Comparison of ENCODE assay signal across 9 cellular contexts in genomic region chr16:89506113-89506504, GRCh38. TPM values are rescaled to one million over a fixed set of nuclear protein-coding genes. Genes with fewer than 3 reads are reported as not detected.
DNase-seq lines count a peak whose midpoint lies in the region; ATAC-seq, FAIRE-seq and TF ChIP-seq lines count a peak whose summit lies in the region.
"Had no signal": no experiment of that assay in that cellular context is flagged by ENCODE, and none has a peak within 500 bp of the region (broad histone marks: within the 10 kb centered on the region; RNA-seq: fewer than 3 reads in every experiment).

No MANE protein-coding gene starts in this region.

- H3K9me3 Mint-ChIP-seq in T-helper 1 cell treated with Interleukin-12 subunit alpha and Interleukin-12 subunit beta and Interleukin-4 antibody, amounts not matched to agents 30 μg/mL and 1 μg/mL, for 36 hours: no peaks in the 10 kb centered on the region

- H2AFZ ChIP-seq in keratinocyte (ENCODE audit: control insufficient read depth, low read length): no peak overlapping the region

- no peaks in the 10 kb centered on the region for H3K27me3 Mint-ChIP-seq in T-helper 1 cell treated with Interleukin-12 subunit alpha and Interleukin-12 subunit beta and Interleukin-4 antibody, amounts not matched to agents 30 μg/mL and 1 μg/mL, for 36 hours (ENCODE audit: low read depth)

- H3K4me2 ChIP-seq in keratinocyte (ENCODE audit: control insufficient read depth, extremely low read depth, insufficient read depth, low read depth, low read length): peak overlapping the region; percentile 53

- FAIRE-seq in keratinocyte (lab: Jason Lieb, UNC): no peak

- peaks cover 18% of the 10 kb centered on the region for H3K4me1 Mint-ChIP-seq in T-helper 1 cell treated with Interleukin-12 subunit alpha and Interleukin-12 subunit beta and Interleukin-4 antibody, amounts not matched to agents 30 μg/mL and 1 μg/mL, for 36 hours (ENCODE audit: low read depth)

- H3K27ac ChIP-seq in keratinocyte (ENCODE audit: control insufficient read depth, insufficient read depth, low read length) (peak overlapping the region; percentile 70), thoracic aorta (peak overlapping the region in 1 of 2 donors; percentile 11)
- H3K27ac ChIP-seq: 22Rv1 had no signal

- H3K36me3 ChIP-seq in keratinocyte (ENCODE audit: control insufficient read depth in 2 of 2, extremely low read depth in 1 of 2, insufficient read depth in 2 of 2, low read length in 2 of 2) (peaks cover 6 to 10% of the 10 kb centered on the region in 2 experiments), thoracic aorta (peaks cover 6% of the 10 kb centered on the region)

- peaks cover 4% of the 10 kb centered on the region for H3K36me3 Mint-ChIP-seq in T-helper 1 cell treated with Interleukin-12 subunit alpha and Interleukin-12 subunit beta and Interleukin-4 antibody, amounts not matched to agents 30 μg/mL and 1 μg/mL, for 36 hours (ENCODE audit: low read depth)

- ATAC-seq in thoracic aorta (ENCODE audit: insufficient number of reproducible peaks, low FRiP score, low read depth): no peak
- no peak for ATAC-seq in HG02938 (IDR thresholded peaks at IDR 0.05; ENCODE audit: unreplicated experiment)
- ATAC-seq in HG02870 (IDR thresholded peaks at IDR 0.05; ENCODE audit: unreplicated experiment): no peak

- H4K20me1 ChIP-seq in keratinocyte (ENCODE audit: control insufficient read depth, extremely low read depth, insufficient read depth, low read length): no peaks in the 10 kb centered on the region

- DNase-seq in T-helper 1 cell (no peak), amniotic epithelial cell (ENCODE audit: low read depth) (peak; percentile 45), keratinocyte (ENCODE audit: low read depth, low spot score) (no peak), thoracic aorta (ENCODE audit: low spot score) (no peak), LoVo (ENCODE audit: low spot score) (no peak)

- dilution Hi-C loops in keratinocyte (cut with MboI; ENCODE audit: extremely low pct_ligation_motif_present, low sequenced_read_pairs): no loop called here

- H3K9me1 ChIP-seq in keratinocyte (ENCODE audit: control insufficient read depth, extremely low read depth, insufficient read depth, low read length): no peaks in the 10 kb centered on the region

- H3K27me3 ChIP-seq in keratinocyte (ENCODE audit: control insufficient read depth, extremely low read depth, insufficient read depth, low read length) (no peaks in the 10 kb centered on the region), thoracic aorta (replicated peaks; ENCODE audit: insufficient read depth) (no peaks in the 10 kb centered on the region)

- no peak overlapping the region for H3K4me3 ChIP-seq in keratinocyte (ENCODE audit: control insufficient read depth in 2 of 3, extremely low read depth in 1 of 3, insufficient read depth in 2 of 3, low read depth in 1 of 3, low read length in 3 of 3)
- H3K4me3 ChIP-seq in thoracic aorta: peak overlapping the region; percentile 90

- H3K27ac Mint-ChIP-seq in T-helper 1 cell treated with Interleukin-12 subunit alpha and Interleukin-12 subunit beta and Interleukin-4 antibody, amounts not matched to agents 30 μg/mL and 1 μg/mL, for 36 hours: peak overlapping the region; percentile 88

- H3K9me3 ChIP-seq in keratinocyte (ENCODE audit: control insufficient read depth, low read depth, low read length): no peaks in the 10 kb centered on the region
- no peaks in the 10 kb centered on the region for H3K9me3 ChIP-seq in thoracic aorta

- peak overlapping the region; percentile 74 for H3K4me3 Mint-ChIP-seq in T-helper 1 cell treated with Interleukin-12 subunit alpha and Interleukin-12 subunit beta and Interleukin-4 antibody, amounts not matched to agents 30 μg/mL and 1 μg/mL, for 36 hours

- H3K79me2 ChIP-seq in keratinocyte (ENCODE audit: control insufficient read depth, insufficient read depth, low read length): peaks cover 40% of the 10 kb centered on the region

- peak overlapping the region; percentile 13 for H3K9ac ChIP-seq in keratinocyte (ENCODE audit: control insufficient read depth, extremely low read depth, insufficient read depth, low read length)

- TF ChIP-seq CTCF in keratinocyte (optimal IDR thresholded peaks at IDR 0.05 in 1 of 3, IDR thresholded peaks at IDR 0.05 in 1 of 3, conservative IDR thresholded peaks at IDR 0.05 in 1 of 3; ENCODE audit: extremely low read depth in 1 of 3, insufficient read depth in 2 of 3, low read length in 3 of 3) (no peak), thoracic aorta (IDR thresholded peaks at IDR 0.05) (no peak)

- H3K4me1 ChIP-seq in keratinocyte (ENCODE audit: control insufficient read depth, extremely low read depth, insufficient read depth, low read length): peaks cover 42% of the 10 kb centered on the region
- peaks cover 18 to 38% of the 10 kb centered on the region in 2 donors for H3K4me1 ChIP-seq in thoracic aorta (ENCODE audit: control insufficient read depth in 1 of 2, low read depth in 2 of 2)

RNA-seq across cellular contexts. Expression of gene SPG7, which starts 2.1 kb away (rescaled TPM):
- polyA plus RNA-seq in keratinocyte: 43.8 to 59.4 TPM (median 45.2 TPM) in 3 replicates
- polyA plus RNA-seq in keratinocyte (2011; ENCODE audit: low read depth): 61.3 TPM
- polyA plus RNA-seq in keratinocyte (2011; cell fraction: cytosol; rRNA removed): 25.8 and 33.9 TPM in 2 replicates
- 196 and 220 TPM in 2 replicates for polyA plus RNA-seq in keratinocyte (2011; cell fraction: nucleus; rRNA removed)
- polyA plus RNA-seq in keratinocyte (2012; ENCODE audit: low replicate concordance): 44.4 and 56.1 TPM in 2 replicates
- 51.9 to 68.9 TPM (median 66.4 TPM) in 3 replicates for polyA minus RNA-seq in keratinocyte
- 54.3 TPM for polyA minus RNA-seq in keratinocyte (2011; cell fraction: cytosol; rRNA and poly(A)+ RNA removed)
- polyA minus RNA-seq in keratinocyte (2011; cell fraction: nucleus; rRNA and poly(A)+ RNA removed): 133 and 141 TPM in 2 replicates
- 100 to 1,000 TPM; 214 to 333 TPM for total RNA-seq in thoracic aorta

RNA-seq across cellular contexts. Expression of gene ANKRD11, which starts 15.7 kb away (rescaled TPM):
- 23.8 to 48.1 TPM (median 30.1 TPM) in 3 replicates for polyA plus RNA-seq in keratinocyte
- polyA plus RNA-seq in keratinocyte (2011; ENCODE audit: low read depth): 213 TPM
- polyA plus RNA-seq in keratinocyte (2011; cell fraction: cytosol; rRNA removed): 28.2 and 41.3 TPM in 2 replicates
- 136 and 154 TPM in 2 replicates for polyA plus RNA-seq in keratinocyte (2011; cell fraction: nucleus; rRNA removed)
- 64.1 and 79.3 TPM in 2 replicates for polyA plus RNA-seq in keratinocyte (2012; ENCODE audit: low replicate concordance)
- 22.4 to 90.7 TPM (median 67.2 TPM) in 3 replicates for polyA minus RNA-seq in keratinocyte
- polyA minus RNA-seq in keratinocyte (2011; cell fraction: cytosol; rRNA and poly(A)+ RNA removed): 44.5 TPM
- polyA minus RNA-seq in keratinocyte (2011; cell fraction: nucleus; rRNA and poly(A)+ RNA removed): 81.8 and 119 TPM in 2 replicates
- 100 to 1,000 TPM; 125 to 129 TPM for total RNA-seq in thoracic aorta

RNA-seq across cellular contexts. Expression of gene RPL13, which starts 54.4 kb away (rescaled TPM):
- polyA plus RNA-seq in keratinocyte: 1,741 to 3,736 TPM (median 2,095 TPM) in 3 replicates
- polyA plus RNA-seq in keratinocyte (2011; ENCODE audit: low read depth): 556 TPM
- 1,111 and 3,827 TPM in 2 replicates for polyA plus RNA-seq in keratinocyte (2011; cell fraction: cytosol; rRNA removed)
- 583 and 788 TPM in 2 replicates for polyA plus RNA-seq in keratinocyte (2011; cell fraction: nucleus; rRNA removed)
- polyA plus RNA-seq in keratinocyte (2012; ENCODE audit: low replicate concordance): 2,804 and 3,239 TPM in 2 replicates
- 563 to 886 TPM (median 708 TPM) in 3 replicates for polyA minus RNA-seq in keratinocyte
- 5,316 TPM for polyA minus RNA-seq in keratinocyte (2011; cell fraction: cytosol; rRNA and poly(A)+ RNA removed)
- 452 and 678 TPM in 2 replicates for polyA minus RNA-seq in keratinocyte (2011; cell fraction: nucleus; rRNA and poly(A)+ RNA removed)
- 1,000 to 10,000 TPM; 3,914 to 4,192 TPM for total RNA-seq in thoracic aorta
